Comparison of ENCODE assay signal across 9 cellular contexts in genomic region chr10:88243847-88244730, GRCh38.
DNase-seq lines count a peak whose midpoint lies in the region; ATAC-seq and TF ChIP-seq lines count a peak whose summit lies in the region.
"Had no signal": no experiment of that assay in that cellular context is flagged by ENCODE, and none has a peak within 500 bp of the region (broad histone marks: within the 10 kb centered on the region; RNA-seq: fewer than 3 reads in every experiment).

No MANE protein-coding gene starts in this region.

- TF ChIP-seq CTCF in GM23338 (conservative IDR thresholded peaks at IDR 0.05; ENCODE audit: low read depth in 2 of 2) = no peak
- TF ChIP-seq CTCF in adrenal gland (IDR thresholded peaks at IDR 0.05) = no peak

- H3K4me3 ChIP-seq in GM23338 (no peak overlapping the region), adrenal gland (peak overlapping the region in 1 of 4 donors; percentile 35)

- intact Hi-C loops in adrenal gland (cut with DNase I) = no loop called here
- intact Hi-C loops in left cardiac atrium (cut with DNase I) = loop anchor here in 1 of 2 donors (10.0 kb wide), 1 partner anchor 141 kb away; no protein-coding TSS in a partner anchor
- intact Hi-C loops in sciatic nerve (cut with DNase I) = no loop called here

- DNase-seq in GM23338 (ENCODE audit: low spot score) (no peak), adrenal gland (peak; percentile 67 to 95 (median 85)), left cardiac atrium (peak; percentile 84), sciatic nerve (ENCODE audit: low spot score) (no peak), GOT3 (lab: John Stamatoyannopoulos, UW) (no peak)
- DNase-seq in activated naive CD8-positive, alpha-beta T cell treated with anti-CD3 and anti-CD28 coated beads, Interleukin-2, amount 50 U/mL, for 24 hours = no peak
- DNase-seq: glutamatergic neuron had no signal

- peaks cover 2% of the 10 kb centered on the region; the same call in 1 of the 3 replicates for H3K4me1 Mint-ChIP-seq in GM23338
- H3K4me1 Mint-ChIP-seq in activated naive CD8-positive, alpha-beta T cell treated with anti-CD3 and anti-CD28 coated beads, Interleukin-2, amount 50 U/mL, for 24 hours = peaks cover 13% of the 10 kb centered on the region

- TF ChIP-seq POLR2A in adrenal gland (IDR thresholded peaks at IDR 0.05) = peak in 1 of 2 donors; percentile 57

- H3K27ac ChIP-seq in GM23338 (ENCODE audit: low read depth) (no peak overlapping the region), adrenal gland (peak overlapping the region; percentile 69 to 90 (median 77))

- H3K9me2 ChIP-seq in GM23338 (ENCODE audit: insufficient read depth) = no peaks in the 10 kb centered on the region

- no peaks in the 10 kb centered on the region for H3K9me3 ChIP-seq in adrenal gland (replicated peaks in 1 of 3)

- no peak overlapping the region for H3K27ac Mint-ChIP-seq in GM23338
- no peak overlapping the region for H3K27ac Mint-ChIP-seq in activated naive CD8-positive, alpha-beta T cell treated with anti-CD3 and anti-CD28 coated beads, Interleukin-2, amount 50 U/mL, for 24 hours

- no peaks in the 10 kb centered on the region for H3F3A ChIP-seq in GM23338 (replicated peaks; ENCODE audit: low read depth)

- peak overlapping the region; percentile 76; the same call in 1 of the 2 replicates for H2AFZ ChIP-seq in GM23338

- H3K9me3 Mint-ChIP-seq in GM23338 = no peaks in the 10 kb centered on the region
- no peaks in the 10 kb centered on the region for H3K9me3 Mint-ChIP-seq in activated naive CD8-positive, alpha-beta T cell treated with anti-CD3 and anti-CD28 coated beads, Interleukin-2, amount 50 U/mL, for 24 hours

- ATAC-seq in GM23338 (no peak), left cardiac atrium (peak; percentile 88 to 91), sciatic nerve (peak; percentile 63), GM18858 (IDR thresholded peaks at IDR 0.05; ENCODE audit: unreplicated experiment) (no peak), GM18907 (IDR thresholded peaks at IDR 0.05; ENCODE audit: unreplicated experiment) (no peak)
- no peak for ATAC-seq in activated naive CD8-positive, alpha-beta T cell treated with anti-CD3 and anti-CD28 coated beads, Interleukin-2, amount 50 U/mL, for 24 hours

- H3K4me2 ChIP-seq in GM23338 = no peak overlapping the region

- H3K79me2 ChIP-seq in GM23338 (replicated peaks; ENCODE audit: insufficient read depth) = no peaks in the 10 kb centered on the region

- 24 to 33% (median 31%) methylated on average over 9 to 12 of the region's 12 CpGs for WGBS in adrenal gland, 4 donors

- H3K4me3 Mint-ChIP-seq in GM23338 = no peak overlapping the region
- H3K4me3 Mint-ChIP-seq in activated naive CD8-positive, alpha-beta T cell treated with anti-CD3 and anti-CD28 coated beads, Interleukin-2, amount 50 U/mL, for 24 hours = no peak overlapping the region

- no peaks in the 10 kb centered on the region for H4K20me1 ChIP-seq in GM23338 (replicated peaks; ENCODE audit: insufficient read depth)

- H3K27me3 ChIP-seq in GM23338 (ENCODE audit: insufficient read depth) (no peaks in the 10 kb centered on the region), adrenal gland (no peaks in the 10 kb centered on the region)

- H3K27me3 Mint-ChIP-seq in GM23338 (ENCODE audit: insufficient read depth, low read depth, poor library complexity) = no peaks in the 10 kb centered on the region
- peaks cover 3% of the 10 kb centered on the region for H3K27me3 Mint-ChIP-seq in activated naive CD8-positive, alpha-beta T cell treated with anti-CD3 and anti-CD28 coated beads, Interleukin-2, amount 50 U/mL, for 24 hours

- H3K36me3 ChIP-seq in GM23338 (ENCODE audit: insufficient read depth) (no peaks in the 10 kb centered on the region), adrenal gland (replicated peaks in 1 of 2) (no peaks in the 10 kb centered on the region)

- no peaks in the 10 kb centered on the region for H3K4me1 ChIP-seq in GM23338 (ENCODE audit: insufficient read depth)
- peaks cover 22 to 30% of the 10 kb centered on the region in 2 donors for H3K4me1 ChIP-seq in adrenal gland (replicated peaks in 1 of 2)

- no peaks in the 10 kb centered on the region for H3K36me3 Mint-ChIP-seq in GM23338 (ENCODE audit: low read depth)
- H3K36me3 Mint-ChIP-seq in activated naive CD8-positive, alpha-beta T cell treated with anti-CD3 and anti-CD28 coated beads, Interleukin-2, amount 50 U/mL, for 24 hours (ENCODE audit: low read depth) = no peaks in the 10 kb centered on the region

TF ChIP-seq in GM23338, 12 proteins besides CTCF, POLR2A, EP300 and RAD21:
- TF ChIP-seq STAT1 (IDR thresholded peaks at IDR 0.05; ENCODE audit: unreplicated experiment) (no peak), ZNF462 (CRISPR knock-in tag; IDR thresholded peaks at IDR 0.05) (no peak), NANOG (IDR thresholded peaks at IDR 0.05; ENCODE audit: borderline replicate concordance) (no peak), ZNF114 (CRISPR knock-in tag; IDR thresholded peaks at IDR 0.05) (no peak), CREB1 (CRISPR knock-in tag; IDR thresholded peaks at IDR 0.05; ENCODE audit: low read depth) (no peak)
TF ChIP-seq in GM23338: peak in this region for 0.

Comparison
In these comparisons a context has a peak if more than half of its experiments do, and no peak if none do; other contexts are left out.
1. ATAC-seq: peak in left cardiac atrium (2 of 2) and sciatic nerve (single experiment); none in GM23338 (single experiment), GM18858 (single experiment), GM18907 (single experiment) and activated naive CD8-positive, alpha-beta T cell treated with anti-CD3 and anti-CD28 coated beads, Interleukin-2, amount 50 U/mL, for 24 hours (single experiment).
2. DNase-seq: peak in adrenal gland (7 of 7) and left cardiac atrium (single experiment); none in GM23338 (single experiment), sciatic nerve (single experiment), activated naive CD8-positive, alpha-beta T cell treated with anti-CD3 and anti-CD28 coated beads, Interleukin-2, amount 50 U/mL, for 24 hours (single experiment) and GOT3 (single experiment).